In the genomic region with DNA sequence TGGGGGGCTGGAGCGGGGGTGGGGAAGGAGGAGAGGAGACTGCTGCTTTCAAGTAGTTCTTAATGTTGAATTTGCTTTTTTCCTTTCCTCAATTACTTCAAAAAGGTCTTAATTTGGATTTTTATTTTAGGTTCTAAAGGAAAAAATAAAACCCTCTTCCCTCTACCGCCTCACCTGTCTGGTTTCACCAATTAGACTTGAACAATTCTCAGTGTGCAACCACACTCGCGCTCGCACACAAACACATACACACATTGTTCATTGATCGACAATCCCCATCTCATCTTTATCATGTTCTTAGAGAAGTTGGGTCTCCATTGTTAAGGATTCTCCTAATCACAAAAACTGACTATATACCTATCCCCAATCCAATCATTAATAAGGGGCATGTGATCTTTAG, we compare ENCODE assay signal across 8 cellular contexts.
A peak's percentile ranks its signal among the peaks of the same experiment; 100 is the strongest.
DNase-seq lines count a peak whose midpoint lies in the region; ATAC-seq and TF ChIP-seq lines count a peak whose summit lies in the region.

No MANE protein-coding gene starts in this region.

- peaks cover 0 to 4% (median 0%) of the 10 kb centered on the region in 5 donors for H3K27me3 ChIP-seq in subcutaneous abdominal adipose tissue (ENCODE audit: control insufficient read depth in 5 of 5, insufficient read depth in 4 of 5, low read length in 5 of 5)
- peaks cover 54 to 62% (median 60%) of the 10 kb centered on the region in 3 donors for H3K27me3 ChIP-seq in gastrocnemius medialis

- H3K4me1 ChIP-seq in subcutaneous abdominal adipose tissue (ENCODE audit: control insufficient read depth in 5 of 5, insufficient read depth in 5 of 5, low read length in 5 of 5) (peaks cover 4 to 27% (median 25%) of the 10 kb centered on the region in 5 donors), gastrocnemius medialis (peaks cover 0 to 5% of the 10 kb centered on the region in 2 donors)

- peaks cover 8% of the 10 kb centered on the region for H3K36me3 Mint-ChIP-seq in activated CD4-positive, alpha-beta T cell treated with anti-CD3 and anti-CD28 coated beads, Interleukin-2, amount 10 ng/mL, durations not matched to agents 7 days and 5 days (ENCODE audit: low read depth)
- H3K36me3 Mint-ChIP-seq in activated naive CD4-positive, alpha-beta T cell treated with anti-CD3 and anti-CD28 coated beads, Interleukin-2, amount 50 U/mL, for 72 hours, result peaks cover 0 to 7% of the 10 kb centered on the region in 2 donors
- no peaks in the 10 kb centered on the region for H3K36me3 Mint-ChIP-seq in immature natural killer cell

- no peaks in the 10 kb centered on the region for H3K27me3 Mint-ChIP-seq in activated CD4-positive, alpha-beta T cell treated with anti-CD3 and anti-CD28 coated beads, Interleukin-2, amount 10 ng/mL, durations not matched to agents 7 days and 5 days
- H3K27me3 Mint-ChIP-seq in immature natural killer cell (ENCODE audit: low read depth in 3 of 3), result peaks cover 7 to 18% (median 11%) of the 10 kb centered on the region in 3 donors

- in situ Hi-C loops in gastrocnemius medialis (cut with MboI; ENCODE audit: low sequenced_read_pairs in 4 of 4), result loop anchor here in 1 of 4 donors (25.0 kb wide), 1 partner anchor 1628 kb away; a partner anchor contains a TSS

- DNase-seq in activated CD4-positive, alpha-beta T cell treated with anti-CD3 and anti-CD28 coated beads, Interleukin-2, amount 10 ng/mL, durations not matched to agents 7 days and 5 days, result no peak
- no peak for DNase-seq in activated CD4-positive, alpha-beta T cell treated with anti-CD3 and anti-CD28 coated beads for 1 hour
- no peak for DNase-seq in activated naive CD4-positive, alpha-beta T cell treated with anti-CD3 and anti-CD28 coated beads, Interleukin-2, amount 50 U/mL, for 72 hours (ENCODE audit: low spot score in 2 of 2)
- DNase-seq in immature natural killer cell (no peak), gastrocnemius medialis (no peak), COLO668 (lab: John Stamatoyannopoulos, UW; ENCODE audit: unreplicated experiment) (no peak), AG08396 (ENCODE audit: low spot score) (no peak)

- peak overlapping the region; percentile 48 for H3K27ac ChIP-seq in subcutaneous abdominal adipose tissue (ENCODE audit: low read depth, low read length)
- no peak overlapping the region for H3K27ac ChIP-seq in gastrocnemius medialis

- intact Hi-C loops in gastrocnemius medialis (cut with DNase I; ENCODE audit: low total_unique reads), result no loop called here

- TF ChIP-seq POLR2A in gastrocnemius medialis (IDR thresholded peaks at IDR 0.05), result no peak

- POLR2A ChIA-PET in activated CD4-positive, alpha-beta T cell treated with anti-CD3 and anti-CD28 coated beads, Interleukin-2, amount 10 ng/mL, durations not matched to agents 7 days and 5 days (lab: Charles Lee), result interaction anchor here (0.6 to 4.6 kb wide), 10 partner anchors 9 to 163 kb away, joined by 4 to 96 read pairs (median 14); a partner anchor contains a TSS

- H3K27ac Mint-ChIP-seq in activated CD4-positive, alpha-beta T cell treated with anti-CD3 and anti-CD28 coated beads, Interleukin-2, amount 10 ng/mL, durations not matched to agents 7 days and 5 days, result peak overlapping the region; percentile 99
- H3K27ac Mint-ChIP-seq in activated naive CD4-positive, alpha-beta T cell treated with anti-CD3 and anti-CD28 coated beads, Interleukin-2, amount 50 U/mL, for 72 hours, result peak overlapping the region; percentile 68 to 98
- H3K27ac Mint-ChIP-seq in immature natural killer cell, result peak overlapping the region; percentile 84 to 98 (median 98)

- no peak for ATAC-seq in activated naive CD4-positive, alpha-beta T cell treated with anti-CD3 and anti-CD28 coated beads, Interleukin-2, amount 50 U/mL, for 72 hours
- no peak for ATAC-seq in gastrocnemius medialis

- no peaks in the 10 kb centered on the region for H3K36me3 ChIP-seq in subcutaneous abdominal adipose tissue (ENCODE audit: control insufficient read depth in 5 of 5, insufficient read depth in 5 of 5, low read length in 5 of 5)
- H3K36me3 ChIP-seq in gastrocnemius medialis, result no peaks in the 10 kb centered on the region

- CTCF ChIA-PET in activated CD4-positive, alpha-beta T cell treated with anti-CD3 and anti-CD28 coated beads, Interleukin-2, amount 10 ng/mL, durations not matched to agents 7 days and 5 days (lab: Charles Lee), result interaction anchor here (1.5 to 8.3 kb wide), 5 partner anchors 11 to 88 kb away, joined by 3 to 59 read pairs (median 7); a partner anchor contains a TSS

- H3K9me3 Mint-ChIP-seq in activated CD4-positive, alpha-beta T cell treated with anti-CD3 and anti-CD28 coated beads, Interleukin-2, amount 10 ng/mL, durations not matched to agents 7 days and 5 days, result peaks cover 4% of the 10 kb centered on the region
- no peaks in the 10 kb centered on the region for H3K9me3 Mint-ChIP-seq in activated naive CD4-positive, alpha-beta T cell treated with anti-CD3 and anti-CD28 coated beads, Interleukin-2, amount 50 U/mL, for 72 hours
- no peaks in the 10 kb centered on the region for H3K9me3 Mint-ChIP-seq in immature natural killer cell

- peak overlapping the region in 2 of 5 donors; percentile 79 to 80 for H3K4me3 ChIP-seq in subcutaneous abdominal adipose tissue (ENCODE audit: low read depth in 1 of 5, low read length in 5 of 5)
- peak overlapping the region in 1 of 4 donors; percentile 48 for H3K4me3 ChIP-seq in gastrocnemius medialis

- H3K9ac ChIP-seq in subcutaneous abdominal adipose tissue (ENCODE audit: low read length in 5 of 5), result peak overlapping the region in 1 of 5 donors; percentile 54

- H3K9me3 ChIP-seq in subcutaneous abdominal adipose tissue (ENCODE audit: control insufficient read depth in 5 of 5, low read length in 5 of 5), result no peaks in the 10 kb centered on the region
- H3K9me3 ChIP-seq in gastrocnemius medialis, result no peaks in the 10 kb centered on the region

- no peak for TF ChIP-seq CTCF in gastrocnemius medialis (IDR thresholded peaks at IDR 0.05 in 4 of 5, conservative IDR thresholded peaks at IDR 0.05 in 1 of 5)

- peaks cover 78% of the 10 kb centered on the region for H3K4me1 Mint-ChIP-seq in activated CD4-positive, alpha-beta T cell treated with anti-CD3 and anti-CD28 coated beads, Interleukin-2, amount 10 ng/mL, durations not matched to agents 7 days and 5 days
- peaks cover 48 to 66% of the 10 kb centered on the region in 2 donors for H3K4me1 Mint-ChIP-seq in immature natural killer cell

- H3K4me3 Mint-ChIP-seq in activated CD4-positive, alpha-beta T cell treated with anti-CD3 and anti-CD28 coated beads, Interleukin-2, amount 10 ng/mL, durations not matched to agents 7 days and 5 days, result peak overlapping the region; percentile 91
- peak overlapping the region; percentile 92 to 100 (median 94) for H3K4me3 Mint-ChIP-seq in immature natural killer cell
